In genomic region chr6:41644297-41644879, GRCh38 we compare ENCODE assay signal across 1 cellular context.
A peak's percentile ranks its signal among the peaks of the same experiment; 100 is the strongest.
TF ChIP-seq lines count a peak whose summit lies in the region.

No MANE protein-coding gene starts in this region.

TF ChIP-seq in HepG2, 621 proteins besides CTCF, POLR2A, EP300 and RAD21:
- no peak for TF ChIP-seq ZGPAT (CRISPR knock-in tag; IDR thresholded peaks at IDR 0.05)
- TF ChIP-seq STAG1 (CRISPR knock-in tag; IDR thresholded peaks at IDR 0.05): no peak
- no peak for TF ChIP-seq ZNF691 (CRISPR knock-in tag; IDR thresholded peaks at IDR 0.05; ENCODE audit: borderline replicate concordance, low read depth)
- TF ChIP-seq TARDBP (CRISPR knock-in tag; IDR thresholded peaks at IDR 0.05): no peak
- no peak for TF ChIP-seq ZBTB44 (CRISPR knock-in tag; IDR thresholded peaks at IDR 0.05)
- TF ChIP-seq HNRNPL (IDR thresholded peaks at IDR 0.05; ENCODE audit: low read depth, low read length): no peak
- TF ChIP-seq ZNF891 (CRISPR knock-in tag; IDR thresholded peaks at IDR 0.05): 0 out of 2 replicates have a peak, but pooled peaks have one; percentile 30
- peak; percentile 41; the same call in 1 of the 2 replicates for TF ChIP-seq ZNF281 (CRISPR knock-in tag; IDR thresholded peaks at IDR 0.05; ENCODE audit: borderline replicate concordance)
- no peak for TF ChIP-seq ZNF253 (CRISPR knock-in tag; IDR thresholded peaks at IDR 0.05; ENCODE audit: borderline replicate concordance)
- peak; percentile 40 for TF ChIP-seq ZNF687 (CRISPR knock-in tag; IDR thresholded peaks at IDR 0.05)
- no peak for TF ChIP-seq NFE2L1 (CRISPR knock-in tag; IDR thresholded peaks at IDR 0.05; ENCODE audit: borderline replicate concordance)
- TF ChIP-seq ATF4 (CRISPR knock-in tag; IDR thresholded peaks at IDR 0.05): no peak
- TF ChIP-seq RXRB (CRISPR knock-in tag; IDR thresholded peaks at IDR 0.05; ENCODE audit: borderline replicate concordance): 0 out of 2 replicates have a peak, but pooled peaks have one; percentile 19
- TF ChIP-seq ZFX (CRISPR knock-in tag; IDR thresholded peaks at IDR 0.05; ENCODE audit: low read depth): 0 out of 2 replicates have a peak, but pooled peaks have one; percentile 27
- no peak for TF ChIP-seq RORA (CRISPR knock-in tag; IDR thresholded peaks at IDR 0.05)
- no peak for TF ChIP-seq DNMT1 (CRISPR knock-in tag; IDR thresholded peaks at IDR 0.05)
- no peak for TF ChIP-seq ZNF331 (CRISPR knock-in tag; IDR thresholded peaks at IDR 0.05)
- 0 out of 2 replicates have a peak, but pooled peaks have one; percentile 54 for TF ChIP-seq ZBTB46 (CRISPR knock-in tag; IDR thresholded peaks at IDR 0.05; ENCODE audit: borderline replicate concordance)
- no peak for TF ChIP-seq HOXD1 (CRISPR knock-in tag; IDR thresholded peaks at IDR 0.05)
- no peak for TF ChIP-seq ZNF879 (CRISPR knock-in tag; IDR thresholded peaks at IDR 0.05)
- no peak for TF ChIP-seq RBM39 (IDR thresholded peaks at IDR 0.05; ENCODE audit: low read depth, low read length, poor library complexity, severe bottlenecking)
- no peak for TF ChIP-seq JUNB (CRISPR knock-in tag; IDR thresholded peaks at IDR 0.05; ENCODE audit: borderline replicate concordance)
- TF ChIP-seq ARNT2 (CRISPR knock-in tag; IDR thresholded peaks at IDR 0.05; ENCODE audit: low read depth): no peak
- TF ChIP-seq SIN3A (IDR thresholded peaks at IDR 0.05; ENCODE audit: borderline replicate concordance, low read depth, low read length): no peak
- no peak for TF ChIP-seq NFKB2 (CRISPR knock-in tag; IDR thresholded peaks at IDR 0.05; ENCODE audit: borderline replicate concordance)
- TF ChIP-seq MEIS1 (CRISPR knock-in tag; IDR thresholded peaks at IDR 0.05; ENCODE audit: borderline replicate concordance): no peak
- 0 out of 2 replicates have a peak, but pooled peaks have one; percentile 20 for TF ChIP-seq MTA1 (CRISPR knock-in tag; IDR thresholded peaks at IDR 0.05; ENCODE audit: borderline replicate concordance)
- peak; percentile 53; the same call in 1 of the 2 replicates for TF ChIP-seq HNF4A (CRISPR knock-in tag; IDR thresholded peaks at IDR 0.05)
- no peak for TF ChIP-seq ZNF431 (CRISPR knock-in tag; IDR thresholded peaks at IDR 0.05; ENCODE audit: borderline replicate concordance, low read depth)
- TF ChIP-seq IKZF4 (CRISPR knock-in tag; IDR thresholded peaks at IDR 0.05; ENCODE audit: borderline replicate concordance, low read depth, not compliant biosample characterization): no peak
- 0 out of 2 replicates have a peak, but pooled peaks have one; percentile 22 for TF ChIP-seq RXRA (CRISPR knock-in tag; IDR thresholded peaks at IDR 0.05)
- no peak for TF ChIP-seq TCF7 (IDR thresholded peaks at IDR 0.05; ENCODE audit: low read depth)
- no peak for TF ChIP-seq ZNF574 (CRISPR knock-in tag; IDR thresholded peaks at IDR 0.05)
- TF ChIP-seq ZNF263 (CRISPR knock-in tag; IDR thresholded peaks at IDR 0.05): peak; percentile 86
- TF ChIP-seq NR2F6 (IDR thresholded peaks at IDR 0.05): peak; percentile 39
- no peak for TF ChIP-seq NR2F6 (CRISPR knock-in tag; IDR thresholded peaks at IDR 0.05)
- TF ChIP-seq ONECUT2 (CRISPR knock-in tag; IDR thresholded peaks at IDR 0.05): no peak
- peak; percentile 49; the same call in 1 of the 2 replicates for TF ChIP-seq PITX1 (CRISPR knock-in tag; IDR thresholded peaks at IDR 0.05)
